Comparison of ENCODE assay signal across 8 cellular contexts in genomic region chr4:48340276-48340904, GRCh38. TPM values are rescaled to one million over a fixed set of nuclear protein-coding genes. Genes with fewer than 3 reads are reported as not detected.
DNase-seq lines count a peak whose midpoint lies in the region; ATAC-seq and TF ChIP-seq lines count a peak whose summit lies in the region.

No MANE protein-coding gene starts in this region.

- H3K4me2 ChIP-seq in OCI-LY1 (ENCODE audit: low read length), result peak overlapping the region; percentile 87

- H3K4me1 ChIP-seq in OCI-LY1 (ENCODE audit: insufficient read depth, low read length, severe bottlenecking) (peaks cover 32% of the 10 kb centered on the region), body of pancreas (peaks cover 36% of the 10 kb centered on the region)

- CTCF ChIA-PET in CD4-positive, alpha-beta T cell (lab: Charles Lee), result interaction anchor here (1.4 kb wide), 1 partner anchor 65 kb away, joined by 3 read pairs; no protein-coding TSS in a partner anchor

- no peaks in the 10 kb centered on the region for H3K9me2 ChIP-seq in OCI-LY1 (ENCODE audit: low read depth, low read length)

- H3K9me3 ChIP-seq in CD4-positive, alpha-beta T cell (ENCODE audit: control insufficient read depth, low read length), result no peaks in the 10 kb centered on the region
- no peaks in the 10 kb centered on the region for H3K9me3 ChIP-seq in OCI-LY1 (ENCODE audit: low read length)
- H3K9me3 ChIP-seq in body of pancreas, result no peaks in the 10 kb centered on the region

- H2AFZ ChIP-seq in OCI-LY1 (ENCODE audit: low read length), result 0 out of 2 replicates have a peak overlapping the region, but pooled peaks have one; percentile 87

- WGBS in body of pancreas, 2 donors, result 3% methylated on average over 14 of the region's 14 CpGs

- H3K27me3 ChIP-seq in CD4-positive, alpha-beta T cell (ENCODE audit: control insufficient read depth, insufficient read depth, low read length), result no peaks in the 10 kb centered on the region
- no peaks in the 10 kb centered on the region for H3K27me3 ChIP-seq in OCI-LY1 (ENCODE audit: insufficient read depth, low read length)
- H3K27me3 ChIP-seq in body of pancreas, result no peaks in the 10 kb centered on the region

- peak; percentile 6 for ATAC-seq in CD4-positive, alpha-beta T cell (ENCODE audit: poor library complexity)
- peak; percentile 5 for ATAC-seq in GM21786 (IDR thresholded peaks at IDR 0.05; ENCODE audit: unreplicated experiment)
- no peak for ATAC-seq in body of pancreas

- H3K4me3 ChIP-seq in OCI-LY1 (ENCODE audit: low read depth, low read length, poor library complexity, severe bottlenecking) (peak overlapping the region; percentile 91), body of pancreas (peak overlapping the region in 1 of 2 donors; percentile 3)

- no peak for TF ChIP-seq POLR2A in body of pancreas (IDR thresholded peaks at IDR 0.05)

- H3K27ac Mint-ChIP-seq in CD4-positive, alpha-beta T cell, result peak overlapping the region; percentile 98

- peak overlapping the region; percentile 95 for H3K27ac ChIP-seq in CD4-positive, alpha-beta T cell (ENCODE audit: low read depth, low read length)
- H3K27ac ChIP-seq in OCI-LY1 (ENCODE audit: low read depth, low read length, poor library complexity, severe bottlenecking) (peak overlapping the region; percentile 18), body of pancreas (peak overlapping the region; percentile 87 to 99 (median 94))

- intact Hi-C loops in CD4-positive, alpha-beta T cell (cut with DNase I, micrococcal nuclease), result loop anchor here (2.0 to 10.0 kb wide), 5 partner anchors 203 to 564 kb away; partner anchors contain the start of genes FRYL (in 1 of the 2), OCIAD1 (in 1 of the 2), OCIAD2 (in 1 of the 2) and TXK (in 1 of the 2)
- intact Hi-C loops in body of pancreas (cut with DNase I), result no loop called here

- H3K27me3 Mint-ChIP-seq in CD4-positive, alpha-beta T cell, result no peaks in the 10 kb centered on the region

- H3K9ac ChIP-seq in OCI-LY1 (ENCODE audit: low read length), result peak overlapping the region; percentile 83

- H3F3A ChIP-seq in OCI-LY1 (ENCODE audit: insufficient read depth, low read length), result no peaks in the 10 kb centered on the region

- peak overlapping the region; percentile 100 for H3K4me3 Mint-ChIP-seq in CD4-positive, alpha-beta T cell

- peaks cover 13% of the 10 kb centered on the region for H3K36me3 Mint-ChIP-seq in CD4-positive, alpha-beta T cell (ENCODE audit: low read depth)

- H3K9me3 Mint-ChIP-seq in CD4-positive, alpha-beta T cell, result no peaks in the 10 kb centered on the region

- DNase-seq in CD4-positive, alpha-beta T cell, result peak in 2 of 10 experiments; percentile 4 to 5
- peak in 3 of 4 donors; percentile 26 to 33 (median 28) for DNase-seq in body of pancreas
- peak; percentile 43 for DNase-seq in inferior parietal cortex (ENCODE audit: extremely low spot score)
- peak; percentile 34 for DNase-seq in stimulated activated CD4-positive, alpha-beta T cell treated with anti-CD3 and anti-CD28 coated beads, Interleukin-15, amount 100 ng/mL, for 24 hours
- DNase-seq in DMS153 (lab: John Stamatoyannopoulos, UW), result no peak
- no peak for DNase-seq in NCI-H345 (lab: John Stamatoyannopoulos, UW)

- H4K20me1 ChIP-seq in OCI-LY1 (ENCODE audit: insufficient read depth, low read length), result peaks cover 2% of the 10 kb centered on the region; the same call in 1 of the 2 replicates

- POLR2A ChIA-PET in CD4-positive, alpha-beta T cell (lab: Charles Lee), result interaction anchor here (0.7 to 1.9 kb wide), 8 partner anchors 7 to 566 kb away, joined by 3 to 8 read pairs (median 3); partner anchors contain the start of gene OCIAD2

- no peak for TF ChIP-seq CTCF in CD4-positive, alpha-beta T cell (IDR thresholded peaks at IDR 0.05)
- TF ChIP-seq CTCF in OCI-LY1 (IDR thresholded peaks at IDR 0.05; ENCODE audit: low read length) (no peak), body of pancreas (IDR thresholded peaks at IDR 0.05) (no peak)

- no peaks in the 10 kb centered on the region for H3K36me3 ChIP-seq in OCI-LY1 (ENCODE audit: insufficient read depth, low read length)
- no peaks in the 10 kb centered on the region for H3K36me3 ChIP-seq in body of pancreas (replicated peaks in 1 of 2; ENCODE audit: insufficient read depth in 1 of 2, low read depth in 2 of 2)

- H3K4me1 Mint-ChIP-seq in CD4-positive, alpha-beta T cell (ENCODE audit: low read depth), result peaks cover 47% of the 10 kb centered on the region

- H3K79me2 ChIP-seq in OCI-LY1 (ENCODE audit: insufficient read depth, low read length), result peaks cover 29% of the 10 kb centered on the region

RNA-seq across cellular contexts. Expression of gene SLAIN2, which starts 0.9 kb away (rescaled TPM):
- 10 to 100 TPM; 46.3 to 47.0 TPM for total RNA-seq in CD4-positive, alpha-beta T cell
- total RNA-seq in body of pancreas, result 10 to 100 TPM; 13.2 to 17.1 TPM

Comparison
In these comparisons a context has a peak if more than half of its experiments do, and no peak if none do; other contexts are left out.
1. DNase-seq: peak in body of pancreas (3 of 4), inferior parietal cortex (single experiment) and stimulated activated CD4-positive, alpha-beta T cell treated with anti-CD3 and anti-CD28 coated beads, Interleukin-15, amount 100 ng/mL, for 24 hours (single experiment); none in DMS153 (single experiment) and NCI-H345 (single experiment).
2. H3K27ac ChIP-seq: peak in every context shown above with its lines; median percentile 95 in CD4-positive, alpha-beta T cell; 94 in body of pancreas; 18 in OCI-LY1.